Comparison of ENCODE assay signal across 28 cellular contexts in genomic region chr17:13485327-13485726, GRCh38.
"Had no signal": no experiment of that assay in that cellular context is flagged by ENCODE, and none has a peak within 500 bp of the region (broad histone marks: within the 10 kb centered on the region; RNA-seq: fewer than 3 reads in every experiment).

No MANE protein-coding gene starts in this region.

- H3K4me1 ChIP-seq: adrenal gland, body of pancreas, colonic mucosa, gastroesophageal sphincter, prostate gland, vagina had no signal

- H3K36me3 ChIP-seq: adrenal gland, colonic mucosa, gastroesophageal sphincter, neutrophil, ovary, prostate gland, thoracic aorta, vagina had no signal

- H3K9me3 ChIP-seq: colonic mucosa, neutrophil, prostate gland, thoracic aorta had no signal

- H3K4me3 ChIP-seq: adrenal gland, body of pancreas, colonic mucosa, dorsolateral prefrontal cortex, gastroesophageal sphincter, hepatocyte, ovary, prostate gland, skin epidermis, thoracic aorta, vagina had no signal

- H3K27ac ChIP-seq: adrenal gland, body of pancreas, colonic mucosa, dorsolateral prefrontal cortex, gastroesophageal sphincter, hepatocyte, neutrophil, ovary, prostate gland, skin epidermis, thoracic aorta, vagina had no signal

- H3K27me3 ChIP-seq: adrenal gland, body of pancreas, colonic mucosa, gastroesophageal sphincter, hepatocyte, neutrophil, ovary, vagina had no signal

- DNase-seq: activated CD4-positive, alpha-beta T cell treated with anti-CD3 and anti-CD28 coated beads for 4 hours; activated CD4-positive, alpha-beta T cell treated with anti-CD3 and anti-CD28 coated beads, Interleukin-2, amount 50 U/mL, for 48 hours; activated CD4-positive, CD25-positive, alpha-beta regulatory T cell; activated CD8-positive, alpha-beta memory T cell treated with anti-CD3 and anti-CD28 coated beads, Interleukin-2, amount 50 U/mL, for 4 hours; activated effector memory CD4-positive, alpha-beta T cell treated with anti-CD3 and anti-CD28 coated beads, Interleukin-2, amount 50 U/mL, for 16 hours; activated naive CD4-positive, alpha-beta T cell treated with anti-CD3 and anti-CD28 coated beads for 36 hours; activated naive CD8-positive, alpha-beta T cell treated with anti-CD3 and anti-CD28 coated beads for 36 hours; activated T-cell treated with anti-CD3 and anti-CD28 coated beads, Interleukin-2, amount 50 U/mL, for 1 hour; adrenal gland; aorta; body of pancreas; colonic mucosa; dorsolateral prefrontal cortex; effector memory CD4-positive, alpha-beta T cell; islet precursor cell; left cardiac atrium; left ventricle myocardium superior; ovary; retina; stimulated activated CD4-positive, alpha-beta T cell treated with anti-CD3 and anti-CD28 coated beads, Interleukin-12 subunit alpha, Interleukin-12 subunit beta, amount 100 ng/mL, for 4 hours; stimulated activated CD4-positive, alpha-beta T cell treated with anti-CD3 and anti-CD28 coated beads, Interleukin-4, amount 100 ng/mL, for 1 hour had no signal
